16 cellular contexts compared by ENCODE assay signal in the genomic region with DNA sequence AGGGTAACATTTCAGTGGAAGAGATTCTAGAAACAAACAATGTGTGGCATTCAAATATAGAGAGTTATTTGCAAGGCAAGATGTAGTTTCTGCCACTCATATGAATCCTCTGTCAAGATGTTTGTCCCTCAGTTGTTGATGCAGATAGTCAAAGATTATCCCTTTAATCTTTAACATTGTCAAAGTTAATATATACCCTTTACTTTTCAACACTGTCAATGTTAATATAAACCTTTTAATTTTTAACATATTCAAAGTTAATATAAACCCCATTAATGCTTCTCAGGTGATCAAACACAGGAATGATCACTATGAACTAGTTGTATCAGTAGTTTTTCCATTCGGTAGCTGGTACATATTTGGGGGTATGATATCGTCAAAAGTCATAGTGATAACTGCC.
"Had no signal": no experiment of that assay in that cellular context is flagged by ENCODE, and none has a peak within 500 bp of the region (broad histone marks: within the 10 kb centered on the region; RNA-seq: fewer than 3 reads in every experiment).

No MANE protein-coding gene starts in this region.

- DNase-seq: activated CD4-positive, CD25-positive, alpha-beta regulatory T cell treated with anti-CD3 and anti-CD28 coated beads, Interleukin-2, amount 50 U/mL, for 72 hours; activated naive CD4-positive, alpha-beta T cell treated with anti-CD3 and anti-CD28 coated beads, Interleukin-2, amount 10 ng/mL, durations not matched to agents 7 days and 5 days; activated T-cell treated with anti-CD3 and anti-CD28 coated beads for 4 hours; effector memory CD4-positive, alpha-beta T cell; foreskin fibroblast; head of caudate nucleus; immature natural killer cell; midbrain; psoas muscle; stimulated activated naive CD8-positive, alpha-beta T cell treated with anti-CD3 and anti-CD28 coated beads, Interleukin-15, Interleukin-2, amounts not matched to agents 100 U/mL and 50 U/mL, for 24 hours; T1000; transverse colon had no signal

- H3K27me3 Mint-ChIP-seq: activated naive CD4-positive, alpha-beta T cell treated with anti-CD3 and anti-CD28 coated beads, Interleukin-2, amount 10 ng/mL, durations not matched to agents 7 days and 5 days; activated T-helper 17 cell treated with anti-CD3 and anti-CD28 coated beads, Interleukin-2, amount 50 U/mL, for 72 hours; dendritic cell treated with granulocyte-macrophage colony-stimulating factor and Interleukin-4, amounts not matched to agents 40 ng/mL and 50 ng/mL, for 4 days had no signal

- H3K4me3 Mint-ChIP-seq: activated naive CD4-positive, alpha-beta T cell treated with anti-CD3 and anti-CD28 coated beads, Interleukin-2, amount 10 ng/mL, durations not matched to agents 7 days and 5 days; activated T-helper 17 cell treated with anti-CD3 and anti-CD28 coated beads, Interleukin-2, amount 50 U/mL, for 72 hours; dendritic cell treated with granulocyte-macrophage colony-stimulating factor and Interleukin-4, amounts not matched to agents 40 ng/mL and 50 ng/mL, for 4 days; immature natural killer cell; neural crest cell had no signal

- H3K4me1 Mint-ChIP-seq: neural crest cell had no signal

- ATAC-seq: activated T-helper 17 cell treated with anti-CD3 and anti-CD28 coated beads, Interleukin-2, amount 50 U/mL, for 72 hours; psoas muscle; sciatic nerve; stimulated activated naive CD8-positive, alpha-beta T cell treated with anti-CD3 and anti-CD28 coated beads, Interleukin-15, Interleukin-2, amounts not matched to agents 100 U/mL and 50 U/mL, for 24 hours had no signal

- H3K27ac Mint-ChIP-seq: activated naive CD4-positive, alpha-beta T cell treated with anti-CD3 and anti-CD28 coated beads, Interleukin-2, amount 10 ng/mL, durations not matched to agents 7 days and 5 days; activated T-helper 17 cell treated with anti-CD3 and anti-CD28 coated beads, Interleukin-2, amount 50 U/mL, for 72 hours; dendritic cell treated with granulocyte-macrophage colony-stimulating factor and Interleukin-4, amounts not matched to agents 40 ng/mL and 50 ng/mL, for 4 days; immature natural killer cell had no signal

- H3K36me3 Mint-ChIP-seq: activated naive CD4-positive, alpha-beta T cell treated with anti-CD3 and anti-CD28 coated beads, Interleukin-2, amount 10 ng/mL, durations not matched to agents 7 days and 5 days; immature natural killer cell had no signal

- H3K9me3 Mint-ChIP-seq: activated naive CD4-positive, alpha-beta T cell treated with anti-CD3 and anti-CD28 coated beads, Interleukin-2, amount 10 ng/mL, durations not matched to agents 7 days and 5 days; activated T-helper 17 cell treated with anti-CD3 and anti-CD28 coated beads, Interleukin-2, amount 50 U/mL, for 72 hours; dendritic cell treated with granulocyte-macrophage colony-stimulating factor and Interleukin-4, amounts not matched to agents 40 ng/mL and 50 ng/mL, for 4 days; immature natural killer cell; neural crest cell had no signal
